Comparison of ENCODE assay signal across 16 cellular contexts in genomic region chr12:51907864-51908425, GRCh38. TPM values are rescaled to one million over a fixed set of nuclear protein-coding genes. Genes with fewer than 3 reads are reported as not detected.
DNase-seq lines count a peak whose midpoint lies in the region; ATAC-seq and TF ChIP-seq lines count a peak whose summit lies in the region.
"Had no signal": no experiment of that assay in that cellular context is flagged by ENCODE, and none has a peak within 500 bp of the region (broad histone marks: within the 10 kb centered on the region; RNA-seq: fewer than 3 reads in every experiment).

No MANE protein-coding gene starts in this region.

- H3K4me3 Mint-ChIP-seq in activated T-helper 1 cell treated with anti-CD3 and anti-CD28 coated beads, Interleukin-12 subunit alpha, Interleukin-12 subunit beta, Interleukin-2, Interleukin-4 antibody, amounts not matched to agents 30 ng/mL and 10 ng/mL and 1 ng/mL, durations not matched to agents 14 hours and 24 hours and 36 hours: no peak overlapping the region
- H3K4me3 Mint-ChIP-seq: activated CD4-positive, alpha-beta memory T cell treated with anti-CD3 and anti-CD28 coated beads, Interleukin-2, amount 10 ng/mL, durations not matched to agents 7 days and 5 days had no signal

- H3K4ac ChIP-seq in IMR-90 (ENCODE audit: low read depth, low read length): peak overlapping the region; percentile 79

- peak overlapping the region; percentile 46 for H2BK20ac ChIP-seq in IMR-90 (ENCODE audit: low read depth, low read length)

- H4K20me1 ChIP-seq in IMR-90 (ENCODE audit: insufficient read depth, low read length): no peaks in the 10 kb centered on the region

- peak overlapping the region; percentile 87 for H2AFZ ChIP-seq in IMR-90 (replicated peaks; ENCODE audit: low read length, poor library complexity)

- 60% methylated on average over 1 of the region's 7 CpGs; no CpG with 5 or more reads in 1 of the 2 experiments for WGBS in IMR-90 (ENCODE audit: extremely low coverage in 2 of 2, insufficient read length in 1 of 2), 2 experiments
- 83 to 86% methylated on average over 7 of the region's 7 CpGs for WGBS in ectodermal cell, 2 experiments
- 53 to 75% (median 66%) methylated on average over 7 of the region's 7 CpGs for WGBS in spleen, 5 donors

- DNase-seq in IMR-90: no peak
- no peak for DNase-seq in lower lobe of right lung
- peak; percentile 58 for DNase-seq in spleen
- no peak for DNase-seq in activated T-helper 1 cell treated with anti-CD3 and anti-CD28 coated beads, Interleukin-12 subunit alpha, Interleukin-12 subunit beta, Interleukin-2, Interleukin-4 antibody, amounts not matched to agents 30 ng/mL and 10 ng/mL and 1 ng/mL, durations not matched to agents 14 hours and 24 hours and 36 hours (ENCODE audit: low spot score)
- no peak for DNase-seq in NCI-H1105 treated with DMSO at 0.1 percent for 48 hours (lab: John Stamatoyannopoulos, UW)
- DNase-seq in activated T-cell treated with anti-CD3 and anti-CD28 coated beads for 4 hours: no peak
- no peak for DNase-seq in 8988T
- DNase-seq: activated CD4-positive, alpha-beta memory T cell treated with anti-CD3 and anti-CD28 coated beads, Interleukin-2, amount 10 ng/mL, durations not matched to agents 7 days and 5 days; NCI-H187 treated with DMSO at 0.1 percent for 48 hours; stimulated activated CD4-positive, alpha-beta T cell treated with anti-CD3 and anti-CD28 coated beads, Interleukin-4, amount 100 ng/mL, for 1 hour had no signal

- peaks cover 49% of the 10 kb centered on the region for H3K9me1 ChIP-seq in IMR-90 (ENCODE audit: insufficient read depth, low read length)

- in situ Hi-C loops in IMR-90 (cut with MboI; ENCODE audit: low sequenced_read_pairs): no loop called here

- H3K4me2 ChIP-seq in IMR-90 (ENCODE audit: low read depth, low read length): peak overlapping the region; percentile 43

- peak overlapping the region; percentile 91 for H3K14ac ChIP-seq in IMR-90 (replicated peaks; ENCODE audit: low read depth, low read length)

- BruUV-seq in IMR-90 (replicated peaks; lab: Mats Ljungman, UMichigan): no TSS peak

- peaks cover 47% of the 10 kb centered on the region for H3K4me1 ChIP-seq in IMR-90 (ENCODE audit: control insufficient read depth, insufficient read depth, low read length)
- peaks cover 9% of the 10 kb centered on the region for H3K4me1 ChIP-seq in ectodermal cell (ENCODE audit: control insufficient read depth, insufficient read depth, low read length)
- peaks cover 78% of the 10 kb centered on the region for H3K4me1 ChIP-seq in lower lobe of right lung
- peaks cover 36 to 89% (median 63%) of the 10 kb centered on the region in 6 donors for H3K4me1 ChIP-seq in spleen

- dilution Hi-C loops in IMR-90 (cut with HindIII; ENCODE audit: low sequenced_read_pairs, unreplicated experiment): no loop called here

- TF ChIP-seq CTCF in IMR-90 (conservative IDR thresholded peaks at IDR 0.05; ENCODE audit: low read depth, low read length): no peak
- TF ChIP-seq CTCF in lower lobe of right lung (IDR thresholded peaks at IDR 0.05): no peak
- TF ChIP-seq CTCF in spleen (IDR thresholded peaks at IDR 0.05 in 8 of 11, conservative IDR thresholded peaks at IDR 0.05 in 3 of 11): no peak

- H4K5ac ChIP-seq in IMR-90 (ENCODE audit: low read depth, low read length): peak overlapping the region; percentile 8; the same call in 1 of the 2 replicates

- H2BK5ac ChIP-seq in IMR-90 (ENCODE audit: low read depth, low read length, poor library complexity, severe bottlenecking): no peak overlapping the region

- H4K91ac ChIP-seq in IMR-90 (ENCODE audit: insufficient read depth, low read depth, low read length): peak overlapping the region; percentile 68

- peak overlapping the region; percentile 93 for H2AK5ac ChIP-seq in IMR-90 (ENCODE audit: low read depth, low read length)

- H3K4me1 Mint-ChIP-seq in activated T-helper 1 cell treated with anti-CD3 and anti-CD28 coated beads, Interleukin-12 subunit alpha, Interleukin-12 subunit beta, Interleukin-2, Interleukin-4 antibody, amounts not matched to agents 30 ng/mL and 10 ng/mL and 1 ng/mL, durations not matched to agents 14 hours and 24 hours and 36 hours (ENCODE audit: low read depth): no peaks in the 10 kb centered on the region
- H3K4me1 Mint-ChIP-seq: activated CD4-positive, alpha-beta memory T cell treated with anti-CD3 and anti-CD28 coated beads, Interleukin-2, amount 10 ng/mL, durations not matched to agents 7 days and 5 days had no signal

- no peak overlapping the region; the same call in 1 of the 2 replicates for H3K18ac ChIP-seq in IMR-90 (ENCODE audit: low read depth, low read length)

- CTCF ChIA-PET in IMR-90 (lab: Yijun Ruan, JAX): interaction anchor here (1.4 to 2.4 kb wide), 2 partner anchors 12 to 15 kb away, joined by 4 to 8 read pairs; no protein-coding TSS in a partner anchor

- H3K4me3 ChIP-seq in IMR-90 (ENCODE audit: insufficient read depth, low read depth, low read length) (peak overlapping the region; percentile 36), ectodermal cell (ENCODE audit: insufficient read depth, low read depth, low read length) (peak overlapping the region; percentile 35), lower lobe of right lung (peak overlapping the region; percentile 65), spleen (peak overlapping the region; percentile 31 to 70 (median 38))

- no peak overlapping the region; the same call in 1 of the 2 replicates for H3K56ac ChIP-seq in IMR-90 (ENCODE audit: extremely low read depth, insufficient read depth, low read length)

- H2BK120ac ChIP-seq in IMR-90 (ENCODE audit: low read depth, low read length): peak overlapping the region; percentile 56

- no peak overlapping the region; the same call in 1 of the 2 replicates for H3K27ac ChIP-seq in IMR-90 (ENCODE audit: insufficient read depth, low read length)
- no peak overlapping the region for H3K27ac ChIP-seq in ectodermal cell (ENCODE audit: insufficient read depth, low read depth, low read length, poor library complexity, severe bottlenecking)
- peak overlapping the region; percentile 92 for H3K27ac ChIP-seq in lower lobe of right lung
- H3K27ac ChIP-seq in spleen: peak overlapping the region; percentile 66 to 93 (median 88)
- H3K27ac ChIP-seq: HL-60, RWPE1 had no signal

- ATAC-seq in IMR-90 (ENCODE audit: low read depth): no peak
- no peak for ATAC-seq in lower lobe of right lung

- intact Hi-C loops in IMR-90 (cut with micrococcal nuclease) (no loop called here), lower lobe of right lung (cut with DNase I) (no loop called here), spleen (cut with DNase I; ENCODE audit: low total_unique reads) (no loop called here)
- intact Hi-C loops in activated T-helper 1 cell treated with anti-CD3 and anti-CD28 coated beads, Interleukin-12 subunit alpha, Interleukin-12 subunit beta, Interleukin-2, Interleukin-4 antibody, amounts not matched to agents 30 ng/mL and 10 ng/mL and 1 ng/mL, durations not matched to agents 14 hours and 24 hours and 36 hours (cut with micrococcal nuclease): no loop called here

- H2BK15ac ChIP-seq in IMR-90 (ENCODE audit: low read depth, low read length): peak overlapping the region; percentile 93; the same call in 1 of the 3 replicates

- H3K27me3 ChIP-seq in IMR-90 (ENCODE audit: control insufficient read depth, insufficient read depth, low read length) (no peaks in the 10 kb centered on the region), ectodermal cell (ENCODE audit: control insufficient read depth, insufficient read depth, low read length, poor library complexity, severe bottlenecking) (peaks cover 48% of the 10 kb centered on the region), lower lobe of right lung (ENCODE audit: low read depth) (peaks cover 19% of the 10 kb centered on the region), spleen (replicated peaks in 1 of 7) (peaks cover 0 to 33% (median 9%) of the 10 kb centered on the region in 7 donors)

- H3K9ac ChIP-seq in IMR-90 (ENCODE audit: low read depth, low read length): peak overlapping the region; percentile 2

- POLR2A ChIA-PET in IMR-90 (lab: Charles Lee; ENCODE audit: unreplicated experiment): no interaction called here

- H3K36me3 Mint-ChIP-seq in activated T-helper 1 cell treated with anti-CD3 and anti-CD28 coated beads, Interleukin-12 subunit alpha, Interleukin-12 subunit beta, Interleukin-2, Interleukin-4 antibody, amounts not matched to agents 30 ng/mL and 10 ng/mL and 1 ng/mL, durations not matched to agents 14 hours and 24 hours and 36 hours (ENCODE audit: low read depth): no peaks in the 10 kb centered on the region

- H3K36me3 ChIP-seq in IMR-90 (ENCODE audit: control insufficient read depth, insufficient read depth, low read length) (no peaks in the 10 kb centered on the region), ectodermal cell (ENCODE audit: control insufficient read depth, insufficient read depth, low read length) (no peaks in the 10 kb centered on the region), lower lobe of right lung (no peaks in the 10 kb centered on the region), spleen (no peaks in the 10 kb centered on the region)

- TF ChIP-seq POLR2A in IMR-90 (IDR thresholded peaks at IDR 0.05; ENCODE audit: low read depth, low read length) (no peak), spleen (IDR thresholded peaks at IDR 0.05) (no peak)

- no peak overlapping the region for H3K27ac Mint-ChIP-seq in activated T-helper 1 cell treated with anti-CD3 and anti-CD28 coated beads, Interleukin-12 subunit alpha, Interleukin-12 subunit beta, Interleukin-2, Interleukin-4 antibody, amounts not matched to agents 30 ng/mL and 10 ng/mL and 1 ng/mL, durations not matched to agents 14 hours and 24 hours and 36 hours
- H3K27ac Mint-ChIP-seq: activated CD4-positive, alpha-beta memory T cell treated with anti-CD3 and anti-CD28 coated beads, Interleukin-2, amount 10 ng/mL, durations not matched to agents 7 days and 5 days had no signal

- TF ChIP-seq RAD21 in IMR-90 (IDR thresholded peaks at IDR 0.05; ENCODE audit: low read length): no peak

- peak overlapping the region; percentile 87; the same call in 1 of the 2 replicates for H3K23ac ChIP-seq in IMR-90 (ENCODE audit: low read depth, low read length)

- H4K8ac ChIP-seq in IMR-90 (ENCODE audit: low read depth in 2 of 2, low read length in 2 of 2): peak overlapping the region; percentile 40 to 82

- H2AK9ac ChIP-seq in IMR-90 (replicated peaks; ENCODE audit: low read depth, low read length, poor library complexity): peak overlapping the region; percentile 68

- peaks cover 41% of the 10 kb centered on the region for H3K27me3 Mint-ChIP-seq in activated T-helper 1 cell treated with anti-CD3 and anti-CD28 coated beads, Interleukin-12 subunit alpha, Interleukin-12 subunit beta, Interleukin-2, Interleukin-4 antibody, amounts not matched to agents 30 ng/mL and 10 ng/mL and 1 ng/mL, durations not matched to agents 14 hours and 24 hours and 36 hours (ENCODE audit: insufficient read depth)

- H3K79me1 ChIP-seq in IMR-90 (ENCODE audit: low read depth in 1 of 2, low read length in 2 of 2): peaks cover 0 to 31% of the 10 kb centered on the region in 2 experiments; a peak in 3 of 4 replicates

- no peaks in the 10 kb centered on the region for H3K9me3 Mint-ChIP-seq in activated T-helper 1 cell treated with anti-CD3 and anti-CD28 coated beads, Interleukin-12 subunit alpha, Interleukin-12 subunit beta, Interleukin-2, Interleukin-4 antibody, amounts not matched to agents 30 ng/mL and 10 ng/mL and 1 ng/mL, durations not matched to agents 14 hours and 24 hours and 36 hours
- H3K9me3 Mint-ChIP-seq: activated CD4-positive, alpha-beta memory T cell treated with anti-CD3 and anti-CD28 coated beads, Interleukin-2, amount 10 ng/mL, durations not matched to agents 7 days and 5 days had no signal

- H3K9me3 ChIP-seq in IMR-90 (ENCODE audit: control insufficient read depth, insufficient read depth, low read length) (no peaks in the 10 kb centered on the region), ectodermal cell (ENCODE audit: control insufficient read depth, low read length) (no peaks in the 10 kb centered on the region), lower lobe of right lung (no peaks in the 10 kb centered on the region), spleen (no peaks in the 10 kb centered on the region)

RNA-seq across cellular contexts. Expression of gene ACVRL1, which starts 0.6 kb away (rescaled TPM):
- total RNA-seq in IMR-90 (2012; rRNA removed) (5.8 and 7.5 TPM in 2 replicates), lower lobe of right lung (242 TPM), spleen (100 to 1,000 TPM in 2 of 7 donors, 10 to 100 TPM in 5; 58.6 to 109 (median 92.3) TPM)
- polyA plus RNA-seq in IMR-90 (2012; rRNA removed) (6.4 and 8.0 TPM in 2 replicates), spleen (10 to 100 TPM; 12.5 to 21.0 (median 13.5) TPM)
- polyA plus RNA-seq in IMR-90 (2012; cell fraction: cytosol; rRNA removed): 4.5 and 11.0 TPM in 2 replicates
- polyA plus RNA-seq in IMR-90 (2012; cell fraction: nucleus; rRNA removed; ENCODE audit: low replicate concordance): 17.2 and 26.4 TPM in 2 replicates
- polyA plus RNA-seq in ectodermal cell (2013, experiment 1 of 4): 0.87 TPM
- polyA plus RNA-seq in ectodermal cell (2013, experiment 2 of 4): 0.28 TPM
- 0.59 TPM for polyA plus RNA-seq in ectodermal cell (2013, experiment 3 of 4)
- 0.61 TPM for polyA plus RNA-seq in ectodermal cell (2013, experiment 4 of 4)
- total RNA-seq in activated T-helper 1 cell treated with anti-CD3 and anti-CD28 coated beads, Interleukin-12 subunit alpha, Interleukin-12 subunit beta, Interleukin-2, Interleukin-4 antibody, amounts not matched to agents 30 ng/mL and 10 ng/mL and 1 ng/mL, durations not matched to agents 14 hours and 24 hours and 36 hours: not detected in 2 replicates
- total RNA-seq: activated CD4-positive, alpha-beta memory T cell treated with anti-CD3 and anti-CD28 coated beads, Interleukin-2, amount 10 ng/mL, durations not matched to agents 7 days and 5 days had no signal

RNA-seq across cellular contexts. Expression of gene ANKRD33, which starts 20.0 kb away (rescaled TPM):
- total RNA-seq in IMR-90 (2012; rRNA removed) (under 0.01 TPM in 1 of 2 replicates, not detected in the other), lower lobe of right lung (not detected), spleen (not detected)
- polyA plus RNA-seq in IMR-90 (2012; rRNA removed) (0.03 TPM in 1 of 2 replicates, not detected in the other), spleen (not detected)
- 0.02 TPM in 1 of 2 replicates, not detected in the other for polyA plus RNA-seq in IMR-90 (2012; cell fraction: cytosol; rRNA removed)
- 0.42 and 0.57 TPM in 2 replicates for polyA plus RNA-seq in IMR-90 (2012; cell fraction: nucleus; rRNA removed; ENCODE audit: low replicate concordance)
- 0.17 TPM for polyA plus RNA-seq in ectodermal cell (2013, experiment 1 of 4)
- polyA plus RNA-seq in ectodermal cell (2013, experiment 2 of 4): 0.30 TPM
- polyA plus RNA-seq in ectodermal cell (2013, experiment 3 of 4): 0.64 TPM
- 0.36 TPM for polyA plus RNA-seq in ectodermal cell (2013, experiment 4 of 4)
- not detected in 2 replicates for total RNA-seq in activated T-helper 1 cell treated with anti-CD3 and anti-CD28 coated beads, Interleukin-12 subunit alpha, Interleukin-12 subunit beta, Interleukin-2, Interleukin-4 antibody, amounts not matched to agents 30 ng/mL and 10 ng/mL and 1 ng/mL, durations not matched to agents 14 hours and 24 hours and 36 hours
- total RNA-seq: activated CD4-positive, alpha-beta memory T cell treated with anti-CD3 and anti-CD28 coated beads, Interleukin-2, amount 10 ng/mL, durations not matched to agents 7 days and 5 days; chondrocyte; Daoy; liver had no signal
- polyA plus RNA-seq: liver had no signal

RNA-seq across cellular contexts. Expression of gene ACVR1B, which starts 43.6 kb away (rescaled TPM):
- total RNA-seq in IMR-90 (2012; rRNA removed) (5.7 and 5.8 TPM in 2 replicates), lower lobe of right lung (34.9 TPM), spleen (10 to 100 TPM; 15.7 to 27.6 (median 23.5) TPM)
- polyA plus RNA-seq in IMR-90 (2012; rRNA removed) (12.1 and 13.6 TPM in 2 replicates), spleen (1 to 10 TPM; 2.8 to 7.4 (median 2.8) TPM)
- 9.7 and 10.3 TPM in 2 replicates for polyA plus RNA-seq in IMR-90 (2012; cell fraction: cytosol; rRNA removed)
- 10.9 and 17.0 TPM in 2 replicates for polyA plus RNA-seq in IMR-90 (2012; cell fraction: nucleus; rRNA removed; ENCODE audit: low replicate concordance)
- polyA plus RNA-seq in ectodermal cell (2013, experiment 1 of 4): 25.5 TPM
- 30.7 TPM for polyA plus RNA-seq in ectodermal cell (2013, experiment 2 of 4)
- polyA plus RNA-seq in ectodermal cell (2013, experiment 3 of 4): 19.6 TPM
- polyA plus RNA-seq in ectodermal cell (2013, experiment 4 of 4): 23.3 TPM
- 11.4 and 12.0 TPM in 2 replicates for total RNA-seq in activated T-helper 1 cell treated with anti-CD3 and anti-CD28 coated beads, Interleukin-12 subunit alpha, Interleukin-12 subunit beta, Interleukin-2, Interleukin-4 antibody, amounts not matched to agents 30 ng/mL and 10 ng/mL and 1 ng/mL, durations not matched to agents 14 hours and 24 hours and 36 hours

RNA-seq across cellular contexts. Expression of gene FIGNL2, which starts 59.4 kb away (rescaled TPM):
- total RNA-seq in IMR-90 (2012; rRNA removed) (under 0.01 TPM in 2 replicates), lower lobe of right lung (0.95 TPM), spleen (1 to 10 TPM in 6 of 7 donors, under 1 TPM in 1; 0.83 to 3.0 (median 1.6) TPM)
- polyA plus RNA-seq in IMR-90 (2012; rRNA removed) (0.09 and 0.12 TPM in 2 replicates), spleen (under 1 TPM; 0.20 to 0.51 (median 0.20) TPM)
- polyA plus RNA-seq in IMR-90 (2012; cell fraction: cytosol; rRNA removed): 0.02 and 0.04 TPM in 2 replicates
- 0.61 and 0.62 TPM in 2 replicates for polyA plus RNA-seq in IMR-90 (2012; cell fraction: nucleus; rRNA removed; ENCODE audit: low replicate concordance)
- polyA plus RNA-seq in ectodermal cell (2013, experiment 1 of 4): 46.8 TPM
- polyA plus RNA-seq in ectodermal cell (2013, experiment 2 of 4): 50.3 TPM
- 41.4 TPM for polyA plus RNA-seq in ectodermal cell (2013, experiment 3 of 4)
- polyA plus RNA-seq in ectodermal cell (2013, experiment 4 of 4): 43.2 TPM
- 0.15 and 0.18 TPM in 2 replicates for total RNA-seq in activated T-helper 1 cell treated with anti-CD3 and anti-CD28 coated beads, Interleukin-12 subunit alpha, Interleukin-12 subunit beta, Interleukin-2, Interleukin-4 antibody, amounts not matched to agents 30 ng/mL and 10 ng/mL and 1 ng/mL, durations not matched to agents 14 hours and 24 hours and 36 hours
- total RNA-seq: Daoy had no signal

Comparison
In these comparisons a context has a peak if more than half of its experiments do, and no peak if none do; other contexts are left out.
1. H3K27ac ChIP-seq: peak in lower lobe of right lung (single experiment) and spleen (8 of 8); none in IMR-90 (single experiment) and ectodermal cell (single experiment).
2. Peak in every context shown above with its lines, with median percentiles within 50 percentile points of each other: H3K4me3 ChIP-seq.